Comparison of ENCODE assay signal across 18 cellular contexts in the genomic region with DNA sequence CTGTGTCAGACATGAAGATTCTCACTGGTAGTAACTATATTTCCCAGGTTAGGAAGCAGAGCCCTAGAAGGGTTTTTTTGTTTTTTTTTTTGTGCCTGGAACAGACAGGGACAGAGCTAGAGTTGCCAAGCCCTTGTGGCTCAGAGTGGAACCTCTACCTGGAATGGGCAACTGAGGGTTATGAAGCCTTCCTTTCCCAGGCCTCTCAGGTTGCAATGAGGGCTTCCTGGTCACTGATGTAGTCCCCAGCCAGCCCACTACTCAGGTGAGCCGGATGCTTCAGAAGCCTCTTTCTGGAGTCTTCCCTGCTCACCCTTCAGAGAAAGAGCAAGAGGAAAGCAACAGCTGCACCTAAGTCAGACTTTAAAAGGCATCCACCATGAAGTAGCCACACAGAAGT. TPM values are rescaled to one million over a fixed set of nuclear protein-coding genes. Genes with fewer than 3 reads are reported as not detected.
DNase-seq lines count a peak whose midpoint lies in the region; ATAC-seq, FAIRE-seq and TF ChIP-seq lines count a peak whose summit lies in the region.
"Had no signal": no experiment of that assay in that cellular context is flagged by ENCODE, and none has a peak within 500 bp of the region (broad histone marks: within the 10 kb centered on the region; RNA-seq: fewer than 3 reads in every experiment).

No MANE protein-coding gene starts in this region.

- H3K9ac ChIP-seq in astrocyte (ENCODE audit: low read length): no peak overlapping the region

- TF ChIP-seq EP300 in gastroesophageal sphincter (IDR thresholded peaks at IDR 0.05): no peak

- no peaks in the 10 kb centered on the region for H3K79me2 ChIP-seq in astrocyte (ENCODE audit: insufficient read depth, low read length)

- H3K36me3 ChIP-seq in H7 (replicated peaks; ENCODE audit: control insufficient read depth, insufficient read depth, low read length) (peaks cover 6% of the 10 kb centered on the region), astrocyte (ENCODE audit: insufficient read depth, low read length) (no peaks in the 10 kb centered on the region), gastroesophageal sphincter (peaks cover 0 to 29% of the 10 kb centered on the region in 2 donors)
- H3K36me3 ChIP-seq: BE2C had no signal

- peaks cover 19% of the 10 kb centered on the region for H3K4me1 ChIP-seq in astrocyte (ENCODE audit: insufficient read depth, low read length)
- H3K4me1 ChIP-seq in gastroesophageal sphincter: peaks cover 3 to 19% (median 10%) of the 10 kb centered on the region in 3 donors
- H3K4me1 ChIP-seq: BE2C had no signal

- no peak for ATAC-seq in activated naive CD4-positive, alpha-beta T cell treated with anti-CD3 and anti-CD28 coated beads, Interleukin-2, amount 50 U/mL, for 72 hours
- ATAC-seq in gastroesophageal sphincter: no peak
- ATAC-seq: A549, HepG2 had no signal

- peak overlapping the region; percentile 58 for H3K27ac Mint-ChIP-seq in astrocyte (ENCODE audit: unreplicated experiment)
- H3K27ac Mint-ChIP-seq in activated naive CD4-positive, alpha-beta T cell treated with anti-CD3 and anti-CD28 coated beads, Interleukin-2, amount 50 U/mL, for 72 hours: no peak overlapping the region
- H3K27ac Mint-ChIP-seq: CD4-positive, alpha-beta memory T cell; HFFc6 had no signal

- H3K9me3 ChIP-seq in astrocyte (ENCODE audit: insufficient read depth, low read depth, low read length) (no peaks in the 10 kb centered on the region), gastroesophageal sphincter (no peaks in the 10 kb centered on the region)
- H3K9me3 ChIP-seq: A549, BE2C had no signal

- DNase-seq in H7 (peak; percentile 35), astrocyte (ENCODE audit: low read depth) (no peak), iPS-NIHi11 (ENCODE audit: low spot score) (peak; percentile 36), NCI-H128 (lab: John Stamatoyannopoulos, UW; ENCODE audit: unreplicated experiment) (no peak)
- no peak for DNase-seq in activated naive CD4-positive, alpha-beta T cell treated with anti-CD3 and anti-CD28 coated beads, Interleukin-2, amount 50 U/mL, for 72 hours (ENCODE audit: low spot score in 2 of 2)
- DNase-seq: BE2C; CD4-positive, alpha-beta memory T cell; DMS79; GOT3; HCEC 1CT; HFFc6 had no signal

- H3K36me3 Mint-ChIP-seq in astrocyte (ENCODE audit: low read depth, unreplicated experiment): peaks cover 4% of the 10 kb centered on the region
- H3K36me3 Mint-ChIP-seq in activated naive CD4-positive, alpha-beta T cell treated with anti-CD3 and anti-CD28 coated beads, Interleukin-2, amount 50 U/mL, for 72 hours: no peaks in the 10 kb centered on the region
- H3K36me3 Mint-ChIP-seq: CD4-positive, alpha-beta memory T cell had no signal

- TF ChIP-seq POLR2A in gastroesophageal sphincter (IDR thresholded peaks at IDR 0.05): no peak

- H3K9me3 Mint-ChIP-seq in astrocyte (ENCODE audit: unreplicated experiment): peaks cover 3% of the 10 kb centered on the region
- no peaks in the 10 kb centered on the region for H3K9me3 Mint-ChIP-seq in activated naive CD4-positive, alpha-beta T cell treated with anti-CD3 and anti-CD28 coated beads, Interleukin-2, amount 50 U/mL, for 72 hours
- H3K9me3 Mint-ChIP-seq: CD4-positive, alpha-beta memory T cell; HFFc6 had no signal

- no peaks in the 10 kb centered on the region for H4K20me1 ChIP-seq in astrocyte (ENCODE audit: insufficient read depth, low read length)

- no peak overlapping the region for H3K4me3 ChIP-seq in H7 (ENCODE audit: insufficient read depth, low read depth, low read length)
- H3K4me3 ChIP-seq in astrocyte (ENCODE audit: insufficient read depth, low read depth, low read length): no peak overlapping the region
- no peak overlapping the region for H3K4me3 ChIP-seq in gastroesophageal sphincter
- H3K4me3 ChIP-seq: A549 had no signal

- H3K27me3 ChIP-seq in H7 (ENCODE audit: control insufficient read depth, insufficient read depth, low read length) (no peaks in the 10 kb centered on the region), astrocyte (ENCODE audit: insufficient read depth, low read length) (no peaks in the 10 kb centered on the region), gastroesophageal sphincter (no peaks in the 10 kb centered on the region)
- H3K27me3 ChIP-seq: BE2C had no signal

- no peak for TF ChIP-seq CTCF in astrocyte (IDR thresholded peaks at IDR 0.05; ENCODE audit: insufficient read depth, low read depth, low read length)
- no peak for TF ChIP-seq CTCF in gastroesophageal sphincter (IDR thresholded peaks at IDR 0.05)

- FAIRE-seq in astrocyte (lab: Jason Lieb, UNC): no peak
- FAIRE-seq: A549, G401.6, GM12891, HepG2, HTR-8/SVneo had no signal

- H3K4me2 ChIP-seq in astrocyte (ENCODE audit: low read length): no peak overlapping the region
- H3K4me2 ChIP-seq: A549 had no signal

- H3K27ac ChIP-seq in astrocyte (ENCODE audit: low read depth, low read length): no peak overlapping the region
- H3K27ac ChIP-seq in gastroesophageal sphincter: no peak overlapping the region
- H3K27ac ChIP-seq: A549, C4-2B had no signal

- WGBS in gastroesophageal sphincter (ENCODE audit: low coverage in 1 of 2), 2 donors: 83% methylated on average over 1 of the region's 1 CpG; no CpG with 5 or more reads in 1 of the 2 donors

- no peak overlapping the region for H3K4me3 Mint-ChIP-seq in astrocyte (ENCODE audit: unreplicated experiment)
- H3K4me3 Mint-ChIP-seq: CD4-positive, alpha-beta memory T cell; HFFc6 had no signal

- H2AFZ ChIP-seq in astrocyte (ENCODE audit: low read depth, low read length): no peak overlapping the region

- H3K4me1 Mint-ChIP-seq in astrocyte (ENCODE audit: low read depth, unreplicated experiment): peaks cover 28% of the 10 kb centered on the region
- H3K4me1 Mint-ChIP-seq: CD4-positive, alpha-beta memory T cell had no signal

- H3K27me3 Mint-ChIP-seq in astrocyte (ENCODE audit: low read depth, unreplicated experiment): no peaks in the 10 kb centered on the region
- H3K27me3 Mint-ChIP-seq: CD4-positive, alpha-beta memory T cell had no signal

RNA-seq across cellular contexts. Expression of gene MANF, which starts 48.8 kb away (rescaled TPM):
- total RNA-seq in H7 (2014; rRNA removed; shearing (Covaris generic)): 82.7 and 84.0 TPM in 2 replicates
- 125 and 131 TPM in 2 replicates for total RNA-seq in astrocyte
- total RNA-seq in activated naive CD4-positive, alpha-beta T cell treated with anti-CD3 and anti-CD28 coated beads, Interleukin-2, amount 50 U/mL, for 72 hours: 100 to 1,000 TPM in 1 of 2 donors, 10 to 100 TPM in 1; 93.6 to 109 TPM
- total RNA-seq in gastroesophageal sphincter: 10 to 100 TPM; 13.7 to 38.3 (median 22.8) TPM

RNA-seq across cellular contexts. Expression of gene RBM15B, which starts 54.8 kb away (rescaled TPM):
- total RNA-seq in H7 (2014; rRNA removed; shearing (Covaris generic)): 29.3 and 30.0 TPM in 2 replicates
- total RNA-seq in astrocyte (23.5 and 24.3 TPM in 2 replicates), gastroesophageal sphincter (10 to 100 TPM; 28.5 to 51.1 (median 32.7) TPM)
- total RNA-seq in activated naive CD4-positive, alpha-beta T cell treated with anti-CD3 and anti-CD28 coated beads, Interleukin-2, amount 50 U/mL, for 72 hours: 10 to 100 TPM; 12.6 to 22.9 TPM

Comparison
In these comparisons a context has a peak if more than half of its experiments do, and no peak if none do; other contexts are left out.
1. DNase-seq: peak in H7 (single experiment) and iPS-NIHi11 (single experiment); none in astrocyte (single experiment), activated naive CD4-positive, alpha-beta T cell treated with anti-CD3 and anti-CD28 coated beads, Interleukin-2, amount 50 U/mL, for 72 hours (0 of 2) and NCI-H128 (single experiment).